ENCODE assay signal across 9 cellular contexts in the genomic region with DNA sequence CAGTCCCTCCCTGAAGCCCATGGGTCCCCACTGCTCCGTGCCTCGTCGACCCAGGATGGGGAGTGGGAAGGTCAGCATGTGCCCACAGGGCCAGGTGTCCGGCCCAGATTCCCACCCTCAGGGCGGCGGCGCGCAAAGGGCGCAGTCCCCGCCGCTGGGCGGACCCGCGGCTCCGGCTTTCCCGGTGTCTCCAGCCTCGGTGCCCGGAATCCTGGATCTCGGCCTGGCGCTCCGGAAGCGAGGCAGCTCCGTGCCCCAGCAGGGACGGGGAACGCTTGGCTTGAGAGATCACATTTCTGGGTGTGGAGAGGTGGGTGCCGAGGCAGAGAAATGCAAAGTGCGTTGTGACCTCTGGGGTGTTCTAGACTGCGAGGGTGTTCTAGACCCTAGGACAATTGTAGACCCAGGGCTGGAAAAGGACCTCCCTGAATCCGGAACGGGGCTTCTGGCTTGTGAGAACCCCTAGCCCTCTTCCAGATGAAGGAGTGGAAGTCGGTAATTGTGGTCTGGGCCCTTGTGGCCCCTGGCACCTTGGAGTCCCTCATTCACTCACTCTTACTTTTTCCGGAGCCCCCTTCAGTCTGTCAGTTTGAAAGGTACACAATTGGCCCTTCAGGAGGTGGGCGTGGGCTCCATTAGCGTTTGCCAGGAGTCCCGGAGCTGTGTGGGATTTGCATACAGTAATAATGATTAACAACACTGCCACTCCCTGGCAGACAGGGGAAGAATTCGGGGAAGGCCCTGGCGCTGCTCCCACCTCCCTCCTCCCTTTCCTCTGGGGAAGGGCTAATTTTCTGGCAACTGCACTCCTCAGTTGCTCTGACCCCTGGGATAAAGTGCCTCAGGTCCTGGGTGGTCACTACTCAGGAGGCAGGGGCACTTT. TPM values are rescaled to one million over a fixed set of nuclear protein-coding genes. Genes with fewer than 3 reads are reported as not detected.
DNase-seq lines count a peak whose midpoint lies in the region; ATAC-seq and TF ChIP-seq lines count a peak whose summit lies in the region.
"Had no signal": no experiment of that assay in that cellular context is flagged by ENCODE, and none has a peak within 500 bp of the region (broad histone marks: within the 10 kb centered on the region; RNA-seq: fewer than 3 reads in every experiment).

No MANE protein-coding gene starts in this region.

- no peaks in the 10 kb centered on the region for H3K4me1 ChIP-seq in fibroblast of lung (ENCODE audit: control insufficient read depth, extremely low read depth, insufficient read depth, low read length)
- peaks cover 32% of the 10 kb centered on the region for H3K4me1 ChIP-seq in mucosa of stomach (ENCODE audit: control insufficient read depth, insufficient read depth, low read length)
- H3K4me1 ChIP-seq in vagina, result peaks cover 37% of the 10 kb centered on the region

- H3K27ac ChIP-seq in SK-N-MC, result no peak overlapping the region
- no peak overlapping the region for H3K27ac ChIP-seq in fibroblast of lung (ENCODE audit: insufficient read depth, low read length)
- H3K27ac ChIP-seq in vagina, result peak overlapping the region; percentile 16

- no peak for ATAC-seq in GM19023 (IDR thresholded peaks at IDR 0.05; ENCODE audit: unreplicated experiment)

- H3K9ac ChIP-seq in SK-N-MC (ENCODE audit: insufficient read length), result no peak overlapping the region
- H3K9ac ChIP-seq in fibroblast of lung (ENCODE audit: insufficient read depth, low read length), result no peak overlapping the region
- H3K9ac ChIP-seq in mucosa of stomach (ENCODE audit: low read length), result peak overlapping the region; percentile 63

- DNase-seq in DMS79 (lab: John Stamatoyannopoulos, UW) (peak; percentile 81), M059J (ENCODE audit: low read depth) (peak; percentile 49), SK-N-MC (ENCODE audit: low read depth, low spot score) (peak; percentile 1), fibroblast of lung (ENCODE audit: low read depth in 2 of 2) (peak; percentile 8 to 36), vagina (ENCODE audit: extremely low spot score in 2 of 2) (no peak)
- DNase-seq in activated CD8-positive, alpha-beta memory T cell treated with anti-CD3 and anti-CD28 coated beads for 24 hours, result no peak

- H3K4me3 ChIP-seq in SK-N-MC (no peak overlapping the region), fibroblast of lung (replicated peaks in 1 of 4; ENCODE audit: control extremely low read depth in 1 of 4, insufficient read depth in 1 of 4, low read depth in 3 of 4, low read length in 4 of 4) (peak overlapping the region in 1 of 4 experiments; percentile 46), mucosa of stomach (ENCODE audit: low read length) (peak overlapping the region; percentile 40), vagina (peak overlapping the region; percentile 62 to 69)

- H3K36me3 ChIP-seq in SK-N-MC (ENCODE audit: insufficient read depth, low read length) (no peaks in the 10 kb centered on the region), fibroblast of lung (ENCODE audit: control insufficient read depth, insufficient read depth, low read length) (no peaks in the 10 kb centered on the region), mucosa of stomach (ENCODE audit: control insufficient read depth, insufficient read depth, low read length) (no peaks in the 10 kb centered on the region), vagina (no peaks in the 10 kb centered on the region)

- intact Hi-C loops in vagina (cut with DNase I), result no loop called here

- no peak overlapping the region for H3K4me2 ChIP-seq in fibroblast of lung (ENCODE audit: extremely low read depth, insufficient read depth, low read length)

- no peak for TF ChIP-seq POLR2A in vagina (IDR thresholded peaks at IDR 0.05)

- no peaks in the 10 kb centered on the region for H4K20me1 ChIP-seq in fibroblast of lung (ENCODE audit: control insufficient read depth, extremely low read depth, insufficient read depth, low read length)

- H2AFZ ChIP-seq in fibroblast of lung (ENCODE audit: low read length), result no peak overlapping the region

- H3K27me3 ChIP-seq in fibroblast of lung (ENCODE audit: control insufficient read depth, insufficient read depth, low read length), result peaks cover 33% of the 10 kb centered on the region
- peaks cover 8% of the 10 kb centered on the region for H3K27me3 ChIP-seq in mucosa of stomach (ENCODE audit: control insufficient read depth, insufficient read depth, low read length)
- H3K27me3 ChIP-seq in vagina, result no peaks in the 10 kb centered on the region

- TF ChIP-seq CTCF in fibroblast of lung (conservative IDR thresholded peaks at IDR 0.05 in 1 of 2, IDR thresholded peaks at IDR 0.05 in 1 of 2; ENCODE audit: low read depth in 1 of 2, low read length in 2 of 2), result peak in 1 of 2 donors; percentile 15
- TF ChIP-seq CTCF in vagina (IDR thresholded peaks at IDR 0.05), result no peak

- no peaks in the 10 kb centered on the region for H3K79me2 ChIP-seq in fibroblast of lung (ENCODE audit: control insufficient read depth, insufficient read depth, low read length)

- H3K9me3 ChIP-seq in SK-N-MC (ENCODE audit: low read depth, low read length) (no peaks in the 10 kb centered on the region), fibroblast of lung (ENCODE audit: control insufficient read depth, insufficient read depth, low read depth, low read length) (no peaks in the 10 kb centered on the region), mucosa of stomach (ENCODE audit: control insufficient read depth, low read length) (no peaks in the 10 kb centered on the region), vagina (no peaks in the 10 kb centered on the region)

RNA-seq across cellular contexts. Expression of gene KCND3, which starts 1.7 kb away (rescaled TPM):
- not detected in 2 replicates for total RNA-seq in M059J (2014; rRNA removed; shearing (Covaris generic))
- total RNA-seq in fibroblast of lung, result 0.66 and 2.3 TPM in 2 replicates
- 0.42 and 9.3 TPM in 2 replicates for polyA plus RNA-seq in fibroblast of lung
- 0.35 and 9.8 TPM in 2 replicates for polyA plus RNA-seq in fibroblast of lung (2012)
- polyA minus RNA-seq in fibroblast of lung (ENCODE audit: low replicate concordance), result 4.1 and 43.6 TPM in 2 replicates
- total RNA-seq in vagina, result 8.1 TPM
- total RNA-seq: T-helper 1 cell treated with Interleukin-12 subunit alpha and Interleukin-12 subunit beta and Interleukin-4 antibody, amounts not matched to agents 30 ng/mL and 1 ng/mL, for 36 hours had no signal

Comparison
In these comparisons a context has a peak if more than half of its experiments do, and no peak if none do; other contexts are left out.
1. DNase-seq: peak in DMS79 (single experiment), M059J (single experiment), SK-N-MC (single experiment) and fibroblast of lung (2 of 2); none in vagina (0 of 2) and activated CD8-positive, alpha-beta memory T cell treated with anti-CD3 and anti-CD28 coated beads for 24 hours (single experiment).